In the genomic region with DNA sequence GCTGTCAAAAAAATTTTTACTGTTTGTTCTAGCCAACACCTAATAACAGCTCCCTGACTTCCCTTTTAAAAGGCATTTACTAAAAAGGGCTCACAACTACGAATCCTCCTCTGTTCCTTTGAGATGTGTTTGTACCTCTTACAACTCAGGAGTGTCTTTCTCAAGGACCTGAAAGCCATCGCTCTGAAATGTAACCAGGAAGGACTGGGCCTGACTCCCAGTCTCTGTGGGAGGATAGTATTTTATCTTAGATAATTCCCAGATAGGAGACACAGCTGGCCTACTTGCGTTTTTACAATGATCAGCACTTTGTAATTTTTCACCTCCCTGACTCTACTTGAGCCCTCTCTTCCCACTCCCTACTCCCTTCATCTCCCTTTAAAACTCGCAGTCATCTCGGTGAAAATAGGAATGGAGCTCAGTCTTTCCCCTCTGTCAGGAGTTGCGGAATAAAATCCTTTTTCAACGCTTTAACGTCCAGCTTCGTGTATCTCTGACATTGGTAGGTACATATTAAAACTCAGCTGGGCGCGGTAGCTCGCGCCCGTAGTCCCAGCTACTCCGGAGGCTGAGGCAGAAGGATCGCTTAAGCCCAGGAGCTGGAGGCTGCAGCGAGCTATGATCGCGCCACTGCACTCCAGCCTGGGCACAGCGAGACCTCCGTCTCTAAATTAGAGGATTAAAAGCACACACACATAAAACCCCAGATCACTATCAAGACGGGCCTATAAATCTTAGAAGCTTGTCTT, we compare ENCODE assay signal across 8 cellular contexts. TPM values are rescaled to one million over a fixed set of nuclear protein-coding genes. Genes with fewer than 3 reads are reported as not detected.
DNase-seq lines count a peak whose midpoint lies in the region; ATAC-seq and TF ChIP-seq lines count a peak whose summit lies in the region.

No MANE protein-coding gene starts in this region.

- H3K36me3 ChIP-seq in effector memory CD4-positive, alpha-beta T cell (ENCODE audit: control insufficient read depth, insufficient read depth, low read length): no peaks in the 10 kb centered on the region

- H3K9me3 Mint-ChIP-seq in neural crest cell: no peaks in the 10 kb centered on the region

- H3K4me3 Mint-ChIP-seq in neural crest cell: peak overlapping the region; percentile 97

- no peaks in the 10 kb centered on the region for H3K27me3 ChIP-seq in effector memory CD4-positive, alpha-beta T cell (replicated peaks; ENCODE audit: control insufficient read depth, insufficient read depth, low read length, poor library complexity, severe bottlenecking)

- peak overlapping the region; percentile 84 for H3K4me3 ChIP-seq in effector memory CD4-positive, alpha-beta T cell (ENCODE audit: insufficient read depth, low read depth, low read length, poor library complexity, severe bottlenecking)

- peak overlapping the region; percentile 92 for H3K27ac ChIP-seq in effector memory CD4-positive, alpha-beta T cell (ENCODE audit: insufficient read depth, low read length, poor library complexity, severe bottlenecking)

- ATAC-seq in GM18511 (IDR thresholded peaks at IDR 0.05; ENCODE audit: unreplicated experiment): no peak

- no peaks in the 10 kb centered on the region for H3K9me3 ChIP-seq in effector memory CD4-positive, alpha-beta T cell (ENCODE audit: control insufficient read depth, low read length)

- TF ChIP-seq CTCF in neural crest cell (conservative IDR thresholded peaks at IDR 0.05): no peak

- in situ Hi-C loops in G401 (cut with HindIII; ENCODE audit: low sequenced_read_pairs): no loop called here

- H3K4me1 ChIP-seq in effector memory CD4-positive, alpha-beta T cell (ENCODE audit: control insufficient read depth, insufficient read depth, low read length, poor library complexity, severe bottlenecking): peaks cover 9% of the 10 kb centered on the region

- H3K36me3 Mint-ChIP-seq in neural crest cell (ENCODE audit: low read depth): peaks cover 3% of the 10 kb centered on the region

- H3K4me1 Mint-ChIP-seq in neural crest cell: peaks cover 38% of the 10 kb centered on the region

- DNase-seq in G401 (ENCODE audit: low spot score) (peak; percentile 3), neural crest cell (ENCODE audit: low read depth, low spot score) (no peak), NCI-H146 (lab: John Stamatoyannopoulos, UW) (no peak), hepatic stellate cell (ENCODE audit: low spot score) (no peak)
- DNase-seq in effector memory CD4-positive, alpha-beta T cell: no peak
- no peak for DNase-seq in activated CD8-positive, alpha-beta memory T cell treated with anti-CD3 and anti-CD28 coated beads for 24 hours

- H3K27me3 Mint-ChIP-seq in neural crest cell (ENCODE audit: low read depth): no peaks in the 10 kb centered on the region

- H3K27ac Mint-ChIP-seq in neural crest cell (ENCODE audit: unreplicated experiment): peak overlapping the region; percentile 98

TF ChIP-seq in PFSK-1, 5 proteins besides CTCF, POLR2A, EP300 and RAD21:
- TF ChIP-seq REST (IDR thresholded peaks at IDR 0.05; ENCODE audit: insufficient read depth in 1 of 2, low read depth in 2 of 2, low read length in 2 of 2): no peak
- TF ChIP-seq POLR2AphosphoS5 (IDR thresholded peaks at IDR 0.05; ENCODE audit: low read depth, low read length): peak; percentile 28; the same call in 1 of the 2 replicates
TF ChIP-seq in PFSK-1: peak in this region for 1.

RNA-seq across cellular contexts. Expression of gene KRCC1, which starts 1.1 kb away (rescaled TPM):
- 16.4 and 19.6 TPM in 2 replicates for total RNA-seq in G401 (2014; rRNA removed; shearing (Covaris generic))
- polyA plus RNA-seq in PFSK-1 (2012; ENCODE audit: insufficient read length, low read depth): 5.4 TPM
- 15.5 and 16.5 TPM in 2 replicates for total RNA-seq in neural crest cell

RNA-seq across cellular contexts. Expression of gene SMYD1, which starts 13.2 kb away (rescaled TPM):
- total RNA-seq in G401 (2014; rRNA removed; shearing (Covaris generic)): not detected in 2 replicates
- polyA plus RNA-seq in PFSK-1 (2012; ENCODE audit: insufficient read length, low read depth): not detected
- total RNA-seq in neural crest cell: not detected in 2 replicates

RNA-seq across cellular contexts. Expression of gene RNU2-63P, which starts 38.1 kb away (rescaled TPM):
- total RNA-seq in G401 (2014; rRNA removed; shearing (Covaris generic)): not detected in 2 replicates
- polyA plus RNA-seq in PFSK-1 (2012; ENCODE audit: insufficient read length, low read depth): not detected
- total RNA-seq in neural crest cell: 24.6 and 25.1 TPM in 2 replicates

Comparison
In these comparisons a context has a peak if more than half of its experiments do, and no peak if none do; other contexts are left out.
1. RNA of gene RNU2-63P, which starts 38.1 kb away (total RNA-seq): 24.6 to 25.1 TPM in neural crest cell; not detected in G401; every median in the first group is over 10 times any median in the second.